1 cellular context compared by ENCODE assay signal in the genomic region with DNA sequence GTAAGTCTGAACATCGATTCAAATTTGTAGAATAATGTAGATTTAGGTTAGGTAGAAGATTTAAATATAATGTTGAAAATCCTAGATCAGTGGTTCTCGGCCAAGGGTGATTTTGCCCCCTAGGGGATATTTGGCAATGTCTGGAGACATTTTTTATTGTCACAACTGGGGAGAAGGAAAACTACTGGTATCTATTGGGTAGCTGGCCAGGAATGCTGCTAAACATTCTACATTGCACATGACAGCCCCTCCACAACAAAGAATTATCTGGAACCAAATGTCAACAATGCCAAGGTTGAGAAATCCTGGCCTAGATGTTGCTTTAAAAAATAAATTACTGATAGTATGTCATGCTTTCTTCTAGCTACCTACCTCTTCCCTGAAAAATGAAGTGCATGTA.
TF ChIP-seq lines count a peak whose summit lies in the region.

No MANE protein-coding gene starts in this region.

TF ChIP-seq in HepG2, 621 proteins besides CTCF, POLR2A, EP300 and RAD21 (continued from another document and continues in another):
- TF ChIP-seq, protein P1, sequence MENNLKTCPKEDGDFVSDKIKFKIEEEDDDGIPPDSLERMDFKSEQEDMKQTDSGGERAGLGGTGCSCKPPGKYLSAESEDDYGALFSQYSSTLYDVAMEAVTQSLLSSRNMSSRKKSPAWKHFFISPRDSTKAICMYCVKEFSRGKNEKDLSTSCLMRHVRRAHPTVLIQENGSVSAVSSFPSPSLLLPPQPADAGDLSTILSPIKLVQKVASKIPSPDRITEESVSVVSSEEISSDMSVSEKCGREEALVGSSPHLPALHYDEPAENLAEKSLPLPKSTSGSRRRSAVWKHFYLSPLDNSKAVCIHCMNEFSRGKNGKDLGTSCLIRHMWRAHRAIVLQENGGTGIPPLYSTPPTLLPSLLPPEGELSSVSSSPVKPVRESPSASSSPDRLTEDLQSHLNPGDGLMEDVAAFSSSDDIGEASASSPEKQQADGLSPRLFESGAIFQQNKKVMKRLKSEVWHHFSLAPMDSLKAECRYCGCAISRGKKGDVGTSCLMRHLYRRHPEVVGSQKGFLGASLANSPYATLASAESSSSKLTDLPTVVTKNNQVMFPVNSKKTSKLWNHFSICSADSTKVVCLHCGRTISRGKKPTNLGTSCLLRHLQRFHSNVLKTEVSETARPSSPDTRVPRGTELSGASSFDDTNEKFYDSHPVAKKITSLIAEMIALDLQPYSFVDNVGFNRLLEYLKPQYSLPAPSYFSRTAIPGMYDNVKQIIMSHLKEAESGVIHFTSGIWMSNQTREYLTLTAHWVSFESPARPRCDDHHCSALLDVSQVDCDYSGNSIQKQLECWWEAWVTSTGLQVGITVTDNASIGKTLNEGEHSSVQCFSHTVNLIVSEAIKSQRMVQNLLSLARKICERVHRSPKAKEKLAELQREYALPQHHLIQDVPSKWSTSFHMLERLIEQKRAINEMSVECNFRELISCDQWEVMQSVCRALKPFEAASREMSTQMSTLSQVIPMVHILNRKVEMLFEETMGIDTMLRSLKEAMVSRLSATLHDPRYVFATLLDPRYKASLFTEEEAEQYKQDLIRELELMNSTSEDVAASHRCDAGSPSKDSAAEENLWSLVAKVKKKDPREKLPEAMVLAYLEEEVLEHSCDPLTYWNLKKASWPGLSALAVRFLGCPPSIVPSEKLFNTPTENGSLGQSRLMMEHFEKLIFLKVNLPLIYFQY (CRISPR knock-in tag; IDR thresholded peaks at IDR 0.05; ENCODE audit: borderline replicate concordance) = no peak
- TF ChIP-seq SOX6 (IDR thresholded peaks at IDR 0.05) (no peak), SOX6 (CRISPR knock-in tag; IDR thresholded peaks at IDR 0.05) (peak; percentile 93), ZNF616 (CRISPR knock-in tag; IDR thresholded peaks at IDR 0.05; ENCODE audit: low read depth) (no peak), EHMT2 (IDR thresholded peaks at IDR 0.05; ENCODE audit: borderline replicate concordance, low read depth, low read length) (peak; percentile 53; the same call in 1 of the 2 replicates), SETDB1 (CRISPR knock-in tag; IDR thresholded peaks at IDR 0.05; ENCODE audit: borderline replicate concordance) (no peak), RXRB (CRISPR knock-in tag; IDR thresholded peaks at IDR 0.05; ENCODE audit: borderline replicate concordance) (peak; percentile 62; the same call in 1 of the 2 replicates), TCF7 (IDR thresholded peaks at IDR 0.05; ENCODE audit: low read depth) (peak; percentile 69), ZNF709 (CRISPR knock-in tag; IDR thresholded peaks at IDR 0.05) (no peak), CREB1 (IDR thresholded peaks at IDR 0.05) (no peak), CREB1 (CRISPR knock-in tag; IDR thresholded peaks at IDR 0.05) (peak; percentile 31; the same call in 1 of the 2 replicates), ZNF431 (CRISPR knock-in tag; IDR thresholded peaks at IDR 0.05; ENCODE audit: borderline replicate concordance, low read depth) (no peak), YY1 (IDR thresholded peaks at IDR 0.05; ENCODE audit: insufficient read depth, insufficient replicate concordance, low read depth, low read length) (no peak), ZNF260 (CRISPR knock-in tag; IDR thresholded peaks at IDR 0.05; ENCODE audit: borderline replicate concordance, low read depth) (no peak), RELA (CRISPR knock-in tag; IDR thresholded peaks at IDR 0.05) (no peak), NFE2L1 (CRISPR knock-in tag; IDR thresholded peaks at IDR 0.05; ENCODE audit: borderline replicate concordance) (no peak), TOPORS (CRISPR knock-in tag; IDR thresholded peaks at IDR 0.05) (no peak), HOXA9 (CRISPR knock-in tag; IDR thresholded peaks at IDR 0.05; ENCODE audit: borderline replicate concordance) (no peak), KDM5B (CRISPR knock-in tag; IDR thresholded peaks at IDR 0.05; ENCODE audit: borderline replicate concordance) (no peak), NFYB (CRISPR knock-in tag; IDR thresholded peaks at IDR 0.05) (no peak), ZSCAN22 (CRISPR knock-in tag; IDR thresholded peaks at IDR 0.05) (no peak), ZNF234 (CRISPR knock-in tag; conservative IDR thresholded peaks at IDR 0.05) (no peak), THAP11 (CRISPR knock-in tag; IDR thresholded peaks at IDR 0.05) (peak; percentile 61), ZNF781 (CRISPR knock-in tag; IDR thresholded peaks at IDR 0.05; ENCODE audit: borderline replicate concordance, not compliant biosample characterization) (no peak), ZNF747 (CRISPR knock-in tag; IDR thresholded peaks at IDR 0.05; ENCODE audit: borderline replicate concordance) (no peak), ZNF225 (CRISPR knock-in tag; IDR thresholded peaks at IDR 0.05) (no peak), ELF3 (CRISPR knock-in tag; IDR thresholded peaks at IDR 0.05) (peak; percentile 92), ZNF3 (CRISPR knock-in tag; IDR thresholded peaks at IDR 0.05) (no peak), MED13 (CRISPR knock-in tag; IDR thresholded peaks at IDR 0.05) (no peak), ZNF652 (CRISPR knock-in tag; IDR thresholded peaks at IDR 0.05; ENCODE audit: borderline replicate concordance, low read depth) (no peak), MEIS2 (CRISPR knock-in tag; IDR thresholded peaks at IDR 0.05) (no peak), FIP1L1 (IDR thresholded peaks at IDR 0.05; ENCODE audit: borderline replicate concordance, insufficient read depth, low read depth, low read length) (no peak)
- TF ChIP-seq, protein P2, sequence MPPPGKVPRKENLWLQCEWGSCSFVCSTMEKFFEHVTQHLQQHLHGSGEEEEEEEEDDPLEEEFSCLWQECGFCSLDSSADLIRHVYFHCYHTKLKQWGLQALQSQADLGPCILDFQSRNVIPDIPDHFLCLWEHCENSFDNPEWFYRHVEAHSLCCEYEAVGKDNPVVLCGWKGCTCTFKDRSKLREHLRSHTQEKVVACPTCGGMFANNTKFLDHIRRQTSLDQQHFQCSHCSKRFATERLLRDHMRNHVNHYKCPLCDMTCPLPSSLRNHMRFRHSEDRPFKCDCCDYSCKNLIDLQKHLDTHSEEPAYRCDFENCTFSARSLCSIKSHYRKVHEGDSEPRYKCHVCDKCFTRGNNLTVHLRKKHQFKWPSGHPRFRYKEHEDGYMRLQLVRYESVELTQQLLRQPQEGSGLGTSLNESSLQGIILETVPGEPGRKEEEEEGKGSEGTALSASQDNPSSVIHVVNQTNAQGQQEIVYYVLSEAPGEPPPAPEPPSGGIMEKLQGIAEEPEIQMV (CRISPR knock-in tag; IDR thresholded peaks at IDR 0.05; ENCODE audit: low read depth) = no peak
- TF ChIP-seq, protein P3, sequence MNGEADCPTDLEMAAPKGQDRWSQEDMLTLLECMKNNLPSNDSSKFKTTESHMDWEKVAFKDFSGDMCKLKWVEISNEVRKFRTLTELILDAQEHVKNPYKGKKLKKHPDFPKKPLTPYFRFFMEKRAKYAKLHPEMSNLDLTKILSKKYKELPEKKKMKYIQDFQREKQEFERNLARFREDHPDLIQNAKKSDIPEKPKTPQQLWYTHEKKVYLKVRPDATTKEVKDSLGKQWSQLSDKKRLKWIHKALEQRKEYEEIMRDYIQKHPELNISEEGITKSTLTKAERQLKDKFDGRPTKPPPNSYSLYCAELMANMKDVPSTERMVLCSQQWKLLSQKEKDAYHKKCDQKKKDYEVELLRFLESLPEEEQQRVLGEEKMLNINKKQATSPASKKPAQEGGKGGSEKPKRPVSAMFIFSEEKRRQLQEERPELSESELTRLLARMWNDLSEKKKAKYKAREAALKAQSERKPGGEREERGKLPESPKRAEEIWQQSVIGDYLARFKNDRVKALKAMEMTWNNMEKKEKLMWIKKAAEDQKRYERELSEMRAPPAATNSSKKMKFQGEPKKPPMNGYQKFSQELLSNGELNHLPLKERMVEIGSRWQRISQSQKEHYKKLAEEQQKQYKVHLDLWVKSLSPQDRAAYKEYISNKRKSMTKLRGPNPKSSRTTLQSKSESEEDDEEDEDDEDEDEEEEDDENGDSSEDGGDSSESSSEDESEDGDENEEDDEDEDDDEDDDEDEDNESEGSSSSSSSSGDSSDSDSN (CRISPR knock-in tag; IDR thresholded peaks at IDR 0.05) = no peak
- TF ChIP-seq, protein P4, sequence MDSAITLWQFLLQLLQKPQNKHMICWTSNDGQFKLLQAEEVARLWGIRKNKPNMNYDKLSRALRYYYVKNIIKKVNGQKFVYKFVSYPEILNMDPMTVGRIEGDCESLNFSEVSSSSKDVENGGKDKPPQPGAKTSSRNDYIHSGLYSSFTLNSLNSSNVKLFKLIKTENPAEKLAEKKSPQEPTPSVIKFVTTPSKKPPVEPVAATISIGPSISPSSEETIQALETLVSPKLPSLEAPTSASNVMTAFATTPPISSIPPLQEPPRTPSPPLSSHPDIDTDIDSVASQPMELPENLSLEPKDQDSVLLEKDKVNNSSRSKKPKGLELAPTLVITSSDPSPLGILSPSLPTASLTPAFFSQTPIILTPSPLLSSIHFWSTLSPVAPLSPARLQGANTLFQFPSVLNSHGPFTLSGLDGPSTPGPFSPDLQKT (CRISPR knock-in tag; IDR thresholded peaks at IDR 0.05; ENCODE audit: borderline replicate concordance) = no peak
- TF ChIP-seq, protein P5, sequence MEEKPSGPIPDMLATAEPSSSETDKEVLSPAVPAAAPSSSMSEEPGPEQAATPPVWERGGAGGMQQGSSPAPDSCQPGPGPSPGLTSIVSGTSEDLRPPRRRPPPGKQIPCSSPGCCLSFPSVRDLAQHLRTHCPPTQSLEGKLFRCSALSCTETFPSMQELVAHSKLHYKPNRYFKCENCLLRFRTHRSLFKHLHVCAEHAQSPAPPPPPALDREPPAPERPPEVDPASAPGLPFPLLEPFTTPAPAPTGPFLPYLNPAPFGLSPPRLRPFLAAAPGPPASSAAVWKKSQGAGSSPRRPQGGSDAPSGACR (CRISPR knock-in tag; IDR thresholded peaks at IDR 0.05) = no peak
- TF ChIP-seq, protein P6, sequence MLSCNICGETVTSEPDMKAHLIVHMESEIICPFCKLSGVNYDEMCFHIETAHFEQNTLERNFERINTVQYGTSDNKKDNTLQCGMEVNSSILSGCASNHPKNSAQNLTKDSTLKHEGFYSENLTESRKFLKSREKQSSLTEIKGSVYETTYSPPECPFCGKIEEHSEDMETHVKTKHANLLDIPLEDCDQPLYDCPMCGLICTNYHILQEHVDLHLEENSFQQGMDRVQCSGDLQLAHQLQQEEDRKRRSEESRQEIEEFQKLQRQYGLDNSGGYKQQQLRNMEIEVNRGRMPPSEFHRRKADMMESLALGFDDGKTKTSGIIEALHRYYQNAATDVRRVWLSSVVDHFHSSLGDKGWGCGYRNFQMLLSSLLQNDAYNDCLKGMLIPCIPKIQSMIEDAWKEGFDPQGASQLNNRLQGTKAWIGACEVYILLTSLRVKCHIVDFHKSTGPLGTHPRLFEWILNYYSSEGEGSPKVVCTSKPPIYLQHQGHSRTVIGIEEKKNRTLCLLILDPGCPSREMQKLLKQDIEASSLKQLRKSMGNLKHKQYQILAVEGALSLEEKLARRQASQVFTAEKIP (CRISPR knock-in tag; IDR thresholded peaks at IDR 0.05; ENCODE audit: borderline replicate concordance) = no peak
- TF ChIP-seq, protein P7, sequence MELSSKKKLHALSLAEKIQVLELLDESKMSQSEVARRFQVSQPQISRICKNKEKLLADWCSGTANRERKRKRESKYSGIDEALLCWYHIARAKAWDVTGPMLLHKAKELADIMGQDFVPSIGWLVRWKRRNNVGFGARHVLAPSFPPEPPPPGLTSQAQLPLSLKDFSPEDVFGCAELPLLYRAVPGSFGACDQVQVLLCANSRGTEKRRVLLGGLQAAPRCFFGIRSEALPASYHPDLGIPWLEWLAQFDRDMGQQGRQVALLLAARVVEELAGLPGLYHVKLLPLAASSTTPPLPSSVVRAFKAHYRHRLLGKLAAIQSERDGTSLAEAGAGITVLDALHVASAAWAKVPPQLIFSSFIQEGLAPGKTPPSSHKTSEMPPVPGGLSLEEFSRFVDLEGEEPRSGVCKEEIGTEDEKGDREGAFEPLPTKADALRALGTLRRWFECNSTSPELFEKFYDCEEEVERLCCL (CRISPR knock-in tag; IDR thresholded peaks at IDR 0.05; ENCODE audit: borderline replicate concordance) = no peak
- TF ChIP-seq, protein P8, sequence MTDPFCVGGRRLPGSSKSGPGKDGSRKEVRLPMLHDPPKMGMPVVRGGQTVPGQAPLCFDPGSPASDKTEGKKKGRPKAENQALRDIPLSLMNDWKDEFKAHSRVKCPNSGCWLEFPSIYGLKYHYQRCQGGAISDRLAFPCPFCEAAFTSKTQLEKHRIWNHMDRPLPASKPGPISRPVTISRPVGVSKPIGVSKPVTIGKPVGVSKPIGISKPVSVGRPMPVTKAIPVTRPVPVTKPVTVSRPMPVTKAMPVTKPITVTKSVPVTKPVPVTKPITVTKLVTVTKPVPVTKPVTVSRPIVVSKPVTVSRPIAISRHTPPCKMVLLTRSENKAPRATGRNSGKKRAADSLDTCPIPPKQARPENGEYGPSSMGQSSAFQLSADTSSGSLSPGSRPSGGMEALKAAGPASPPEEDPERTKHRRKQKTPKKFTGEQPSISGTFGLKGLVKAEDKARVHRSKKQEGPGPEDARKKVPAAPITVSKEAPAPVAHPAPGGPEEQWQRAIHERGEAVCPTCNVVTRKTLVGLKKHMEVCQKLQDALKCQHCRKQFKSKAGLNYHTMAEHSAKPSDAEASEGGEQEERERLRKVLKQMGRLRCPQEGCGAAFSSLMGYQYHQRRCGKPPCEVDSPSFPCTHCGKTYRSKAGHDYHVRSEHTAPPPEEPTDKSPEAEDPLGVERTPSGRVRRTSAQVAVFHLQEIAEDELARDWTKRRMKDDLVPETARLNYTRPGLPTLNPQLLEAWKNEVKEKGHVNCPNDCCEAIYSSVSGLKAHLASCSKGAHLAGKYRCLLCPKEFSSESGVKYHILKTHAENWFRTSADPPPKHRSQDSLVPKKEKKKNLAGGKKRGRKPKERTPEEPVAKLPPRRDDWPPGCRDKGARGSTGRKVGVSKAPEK (CRISPR knock-in tag; IDR thresholded peaks at IDR 0.05; ENCODE audit: borderline replicate concordance) = no peak
- TF ChIP-seq, protein P9, sequence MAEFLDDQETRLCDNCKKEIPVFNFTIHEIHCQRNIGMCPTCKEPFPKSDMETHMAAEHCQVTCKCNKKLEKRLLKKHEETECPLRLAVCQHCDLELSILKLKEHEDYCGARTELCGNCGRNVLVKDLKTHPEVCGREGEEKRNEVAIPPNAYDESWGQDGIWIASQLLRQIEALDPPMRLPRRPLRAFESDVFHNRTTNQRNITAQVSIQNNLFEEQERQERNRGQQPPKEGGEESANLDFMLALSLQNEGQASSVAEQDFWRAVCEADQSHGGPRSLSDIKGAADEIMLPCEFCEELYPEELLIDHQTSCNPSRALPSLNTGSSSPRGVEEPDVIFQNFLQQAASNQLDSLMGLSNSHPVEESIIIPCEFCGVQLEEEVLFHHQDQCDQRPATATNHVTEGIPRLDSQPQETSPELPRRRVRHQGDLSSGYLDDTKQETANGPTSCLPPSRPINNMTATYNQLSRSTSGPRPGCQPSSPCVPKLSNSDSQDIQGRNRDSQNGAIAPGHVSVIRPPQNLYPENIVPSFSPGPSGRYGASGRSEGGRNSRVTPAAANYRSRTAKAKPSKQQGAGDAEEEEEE (CRISPR knock-in tag; IDR thresholded peaks at IDR 0.05; ENCODE audit: borderline replicate concordance) = no peak
- TF ChIP-seq, protein P10, sequence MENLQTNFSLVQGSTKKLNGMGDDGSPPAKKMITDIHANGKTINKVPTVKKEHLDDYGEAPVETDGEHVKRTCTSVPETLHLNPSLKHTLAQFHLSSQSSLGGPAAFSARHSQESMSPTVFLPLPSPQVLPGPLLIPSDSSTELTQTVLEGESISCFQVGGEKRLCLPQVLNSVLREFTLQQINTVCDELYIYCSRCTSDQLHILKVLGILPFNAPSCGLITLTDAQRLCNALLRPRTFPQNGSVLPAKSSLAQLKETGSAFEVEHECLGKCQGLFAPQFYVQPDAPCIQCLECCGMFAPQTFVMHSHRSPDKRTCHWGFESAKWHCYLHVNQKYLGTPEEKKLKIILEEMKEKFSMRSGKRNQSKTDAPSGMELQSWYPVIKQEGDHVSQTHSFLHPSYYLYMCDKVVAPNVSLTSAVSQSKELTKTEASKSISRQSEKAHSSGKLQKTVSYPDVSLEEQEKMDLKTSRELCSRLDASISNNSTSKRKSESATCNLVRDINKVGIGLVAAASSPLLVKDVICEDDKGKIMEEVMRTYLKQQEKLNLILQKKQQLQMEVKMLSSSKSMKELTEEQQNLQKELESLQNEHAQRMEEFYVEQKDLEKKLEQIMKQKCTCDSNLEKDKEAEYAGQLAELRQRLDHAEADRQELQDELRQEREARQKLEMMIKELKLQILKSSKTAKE (CRISPR knock-in tag; IDR thresholded peaks at IDR 0.05; ENCODE audit: borderline replicate concordance) = no peak; the same call in 1 of the 2 replicates
